Comparison of ENCODE assay signal across 1 cellular context in the genomic region with DNA sequence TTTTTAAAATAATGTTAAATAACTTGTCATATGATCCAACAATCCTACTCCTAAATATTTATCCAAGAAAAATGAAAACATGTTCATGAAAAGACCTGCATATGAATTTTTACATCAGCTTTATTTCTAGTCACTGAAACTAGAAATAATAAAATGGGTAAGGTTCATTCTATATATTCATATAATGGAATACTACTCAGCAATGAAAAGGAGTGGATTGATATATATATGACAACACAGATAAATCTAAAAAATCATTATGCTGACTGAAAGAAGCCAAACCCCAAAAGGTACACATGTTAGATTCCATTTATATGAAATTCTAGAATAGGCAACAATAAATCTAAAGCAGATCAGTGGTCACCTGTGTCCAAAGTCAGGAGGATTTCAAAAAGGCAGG.
TF ChIP-seq lines count a peak whose summit lies in the region.

No MANE protein-coding gene starts in this region.

TF ChIP-seq in K562, 482 proteins besides CTCF, POLR2A, EP300 and RAD21 (continued from another document):
- TF ChIP-seq, protein P1, sequence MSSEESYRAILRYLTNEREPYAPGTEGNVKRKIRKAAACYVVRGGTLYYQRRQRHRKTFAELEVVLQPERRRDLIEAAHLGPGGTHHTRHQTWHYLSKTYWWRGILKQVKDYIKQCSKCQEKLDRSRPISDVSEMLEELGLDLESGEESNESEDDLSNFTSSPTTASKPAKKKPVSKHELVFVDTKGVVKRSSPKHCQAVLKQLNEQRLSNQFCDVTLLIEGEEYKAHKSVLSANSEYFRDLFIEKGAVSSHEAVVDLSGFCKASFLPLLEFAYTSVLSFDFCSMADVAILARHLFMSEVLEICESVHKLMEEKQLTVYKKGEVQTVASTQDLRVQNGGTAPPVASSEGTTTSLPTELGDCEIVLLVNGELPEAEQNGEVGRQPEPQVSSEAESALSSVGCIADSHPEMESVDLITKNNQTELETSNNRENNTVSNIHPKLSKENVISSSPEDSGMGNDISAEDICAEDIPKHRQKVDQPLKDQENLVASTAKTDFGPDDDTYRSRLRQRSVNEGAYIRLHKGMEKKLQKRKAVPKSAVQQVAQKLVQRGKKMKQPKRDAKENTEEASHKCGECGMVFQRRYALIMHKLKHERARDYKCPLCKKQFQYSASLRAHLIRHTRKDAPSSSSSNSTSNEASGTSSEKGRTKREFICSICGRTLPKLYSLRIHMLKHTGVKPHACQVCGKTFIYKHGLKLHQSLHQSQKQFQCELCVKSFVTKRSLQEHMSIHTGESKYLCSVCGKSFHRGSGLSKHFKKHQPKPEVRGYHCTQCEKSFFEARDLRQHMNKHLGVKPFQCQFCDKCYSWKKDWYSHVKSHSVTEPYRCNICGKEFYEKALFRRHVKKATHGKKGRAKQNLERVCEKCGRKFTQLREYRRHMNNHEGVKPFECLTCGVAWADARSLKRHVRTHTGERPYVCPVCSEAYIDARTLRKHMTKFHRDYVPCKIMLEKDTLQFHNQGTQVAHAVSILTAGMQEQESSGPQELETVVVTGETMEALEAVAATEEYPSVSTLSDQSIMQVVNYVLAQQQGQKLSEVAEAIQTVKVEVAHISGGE (CRISPR knock-in tag; IDR thresholded peaks at IDR 0.05): no peak
- TF ChIP-seq ZSCAN32 (CRISPR knock-in tag; IDR thresholded peaks at IDR 0.05): no peak
- no peak for TF ChIP-seq ESRRA (IDR thresholded peaks at IDR 0.05; ENCODE audit: borderline replicate concordance, low read depth)
- no peak for TF ChIP-seq HDAC1 (IDR thresholded peaks at IDR 0.05)
